In the genomic region with DNA sequence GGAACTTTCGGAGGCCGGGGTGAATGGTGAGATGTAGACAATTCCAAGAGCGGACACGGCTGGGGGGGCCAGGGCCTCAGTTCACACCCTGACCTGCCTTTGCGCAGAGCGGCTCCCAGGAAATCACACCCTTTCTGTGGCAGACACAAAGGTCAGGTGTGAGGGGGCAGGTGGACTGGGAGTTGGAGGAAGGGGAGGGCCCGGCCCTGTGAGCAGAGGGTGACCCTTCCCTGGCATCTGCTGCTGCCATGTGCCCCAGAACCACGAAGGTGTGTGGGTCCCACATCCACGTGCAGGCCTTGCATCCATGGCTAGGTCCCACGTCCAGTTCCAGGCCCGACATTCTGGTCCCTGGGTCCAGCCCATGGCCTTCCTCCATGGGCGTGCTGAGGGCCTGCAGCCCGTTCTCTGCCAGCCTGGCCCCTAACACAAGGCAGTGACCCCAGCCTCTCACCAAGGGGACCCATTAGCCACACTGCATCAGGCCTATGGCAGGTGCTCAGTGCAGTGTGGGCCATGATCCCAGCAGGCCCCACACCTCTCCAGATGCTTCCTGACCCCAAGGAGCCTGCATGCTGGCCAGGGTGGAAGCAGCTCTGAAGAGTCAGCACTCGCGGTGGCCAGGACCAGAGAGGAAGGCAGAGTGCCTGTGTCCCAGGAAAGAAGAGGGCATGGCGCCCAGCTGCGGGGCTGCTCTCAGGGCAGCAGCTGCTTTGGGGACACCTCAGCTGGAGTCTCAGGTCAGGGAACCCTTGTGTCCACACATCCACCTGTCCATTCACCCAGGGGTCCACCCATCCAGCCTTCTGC, we compare ENCODE assay signal across 16 cellular contexts. TPM values are rescaled to one million over a fixed set of nuclear protein-coding genes. Genes with fewer than 3 reads are reported as not detected.
A peak's percentile ranks its signal among the peaks of the same experiment; 100 is the strongest.
DNase-seq lines count a peak whose midpoint lies in the region; ATAC-seq and TF ChIP-seq lines count a peak whose summit lies in the region.
"Had no signal": no experiment of that assay in that cellular context is flagged by ENCODE, and none has a peak within 500 bp of the region (broad histone marks: within the 10 kb centered on the region; RNA-seq: fewer than 3 reads in every experiment).

No MANE protein-coding gene starts in this region.

- H2BK15ac ChIP-seq in IMR-90 (ENCODE audit: low read depth, low read length) (no peak overlapping the region), neuronal stem cell (ENCODE audit: low read length) (peak overlapping the region; percentile 83)

- H3K9me1 ChIP-seq in IMR-90 (ENCODE audit: insufficient read depth, low read length): no peaks in the 10 kb centered on the region

- H3K4me1 ChIP-seq in IMR-90 (ENCODE audit: control insufficient read depth, insufficient read depth, low read length) (no peaks in the 10 kb centered on the region), neuronal stem cell (ENCODE audit: control insufficient read depth in 2 of 2, insufficient read depth in 1 of 2, low read depth in 1 of 2, low read length in 2 of 2) (peaks cover 7 to 18% of the 10 kb centered on the region in 2 donors)

- H2AK5ac ChIP-seq in IMR-90 (ENCODE audit: low read depth, low read length): no peak overlapping the region
- peak overlapping the region; percentile 64 for H2AK5ac ChIP-seq in neuronal stem cell (ENCODE audit: low read depth, low read length)

- no peak overlapping the region for H3K56ac ChIP-seq in IMR-90 (ENCODE audit: extremely low read depth, insufficient read depth, low read length)

- H4K91ac ChIP-seq in IMR-90 (ENCODE audit: insufficient read depth, low read depth, low read length): no peak overlapping the region
- no peak overlapping the region for H4K91ac ChIP-seq in neuronal stem cell (ENCODE audit: low read depth, low read length, poor library complexity)

- 85% methylated on average over 12 of the region's 17 CpGs; no CpG with 5 or more reads in 1 of the 2 experiments for WGBS in IMR-90 (ENCODE audit: extremely low coverage in 2 of 2, insufficient read length in 1 of 2), 2 experiments
- no CpG with 5 or more reads among the region's 17 CpGs for WGBS in neuronal stem cell (ENCODE audit: extremely low coverage in 2 of 2, insufficient read length in 2 of 2, insufficient replicate concordance in 1 of 2), 2 donors

- H3K14ac ChIP-seq in IMR-90 (replicated peaks; ENCODE audit: low read depth, low read length) (no peak overlapping the region), neuronal stem cell (ENCODE audit: low read length) (no peak overlapping the region)

- H3K36me3 Mint-ChIP-seq in central memory CD8-positive, alpha-beta T cell (ENCODE audit: insufficient read depth): peaks cover 4% of the 10 kb centered on the region
- H3K36me3 Mint-ChIP-seq in stimulated activated naive B cell treated with anti-CD40 and anti-IgM and Interleukin-4, amounts not matched to agents 10 μg/mL and 1 μg/mL and 100 μg/mL, for 72 hours: peaks cover 0 to 6% of the 10 kb centered on the region in 2 donors
- H3K36me3 Mint-ChIP-seq: CD4-positive, alpha-beta memory T cell had no signal

- in situ Hi-C loops in IMR-90 (cut with MboI; ENCODE audit: low sequenced_read_pairs): no loop called here

- TF ChIP-seq CTCF in IMR-90 (conservative IDR thresholded peaks at IDR 0.05; ENCODE audit: low read depth, low read length): no peak

- H3K9me3 Mint-ChIP-seq in central memory CD8-positive, alpha-beta T cell: no peaks in the 10 kb centered on the region
- no peaks in the 10 kb centered on the region for H3K9me3 Mint-ChIP-seq in stimulated activated naive B cell treated with anti-CD40 and anti-IgM and Interleukin-4, amounts not matched to agents 10 μg/mL and 1 μg/mL and 100 μg/mL, for 72 hours
- H3K9me3 Mint-ChIP-seq: H9 had no signal

- DNase-seq in IMR-90: no peak
- DNase-seq in central memory CD8-positive, alpha-beta T cell (ENCODE audit: low spot score in 2 of 2): no peak
- no peak for DNase-seq in neuronal stem cell (ENCODE audit: low spot score)
- DNase-seq in stimulated activated naive B cell treated with anti-CD40 and anti-IgM and Interleukin-4, amounts not matched to agents 10 μg/mL and 1 μg/mL and 100 μg/mL, for 72 hours: no peak
- no peak for DNase-seq in NCI-H128 (lab: John Stamatoyannopoulos, UW; ENCODE audit: unreplicated experiment)
- no peak for DNase-seq in NCI-H510A treated with DMSO at 0.1 percent for 48 hours (lab: John Stamatoyannopoulos, UW)
- DNase-seq in inferior parietal cortex (ENCODE audit: extremely low spot score): no peak
- DNase-seq: ACHN; CD4-positive, alpha-beta memory T cell; DMS79 treated with DMSO at 0.1 percent for 48 hours; GF-D8; GOT3; H9; KBM-7 had no signal

- no peak for TF ChIP-seq RAD21 in IMR-90 (IDR thresholded peaks at IDR 0.05; ENCODE audit: low read length)

- H3K4me3 Mint-ChIP-seq in central memory CD8-positive, alpha-beta T cell: no peak overlapping the region
- H3K4me3 Mint-ChIP-seq in stimulated activated naive B cell treated with anti-CD40 and anti-IgM and Interleukin-4, amounts not matched to agents 10 μg/mL and 1 μg/mL and 100 μg/mL, for 72 hours: peak overlapping the region in 1 of 2 donors; percentile 36
- H3K4me3 Mint-ChIP-seq: CD4-positive, alpha-beta memory T cell; H9 had no signal

- POLR2A ChIA-PET in IMR-90 (lab: Charles Lee; ENCODE audit: unreplicated experiment): interaction anchor here (0.5 kb wide), 1 partner anchor 21 kb away, joined by 5 read pairs; no protein-coding TSS in a partner anchor

- no peak for ATAC-seq in IMR-90 (ENCODE audit: low read depth)
- no peak for ATAC-seq in central memory CD8-positive, alpha-beta T cell (replicated peaks; ENCODE audit: extremely low read depth, poor library complexity, severe bottlenecking)
- no peak for ATAC-seq in stimulated activated naive B cell treated with anti-CD40 and anti-IgM and Interleukin-4, amounts not matched to agents 10 μg/mL and 1 μg/mL and 100 μg/mL, for 72 hours (replicated peaks)
- no peak for ATAC-seq in HG02642 (IDR thresholded peaks at IDR 0.05; ENCODE audit: poor library complexity, unreplicated experiment)

- no peak overlapping the region for H3K18ac ChIP-seq in IMR-90 (ENCODE audit: low read depth, low read length)
- peak overlapping the region; percentile 44 for H3K18ac ChIP-seq in neuronal stem cell (ENCODE audit: low read length)

- H2BK20ac ChIP-seq in IMR-90 (ENCODE audit: low read depth, low read length): no peak overlapping the region

- no peak overlapping the region for H2AFZ ChIP-seq in IMR-90 (replicated peaks; ENCODE audit: low read length, poor library complexity)
- no peak overlapping the region for H2AFZ ChIP-seq in neuronal stem cell (ENCODE audit: low read length)

- H4K5ac ChIP-seq in IMR-90 (ENCODE audit: low read depth, low read length): no peak overlapping the region

- H3K23ac ChIP-seq in IMR-90 (ENCODE audit: low read depth, low read length): no peak overlapping the region
- no peak overlapping the region for H3K23ac ChIP-seq in neuronal stem cell (ENCODE audit: low read depth, low read length, poor library complexity)

- H3K9ac ChIP-seq in IMR-90 (ENCODE audit: low read depth, low read length) (no peak overlapping the region), neuronal stem cell (ENCODE audit: low read depth, low read length, poor library complexity) (peak overlapping the region; percentile 51)

- intact Hi-C loops in IMR-90 (cut with micrococcal nuclease): no loop called here

- H3K27ac Mint-ChIP-seq in central memory CD8-positive, alpha-beta T cell (ENCODE audit: low read depth): peak overlapping the region; percentile 32
- peak overlapping the region; percentile 89 for H3K27ac Mint-ChIP-seq in stimulated activated naive B cell treated with anti-CD40 and anti-IgM and Interleukin-4, amounts not matched to agents 10 μg/mL and 1 μg/mL and 100 μg/mL, for 72 hours

- no TSS peak for BruUV-seq in IMR-90 (replicated peaks; lab: Mats Ljungman, UMichigan)

- no peak for TF ChIP-seq POLR2A in IMR-90 (IDR thresholded peaks at IDR 0.05; ENCODE audit: low read depth, low read length)

- no peaks in the 10 kb centered on the region for H4K20me1 ChIP-seq in IMR-90 (ENCODE audit: insufficient read depth, low read length)

- H3K4me3 ChIP-seq in IMR-90 (ENCODE audit: insufficient read depth, low read depth, low read length): no peak overlapping the region
- no peak overlapping the region for H3K4me3 ChIP-seq in neuronal stem cell (ENCODE audit: low read length in 2 of 2)

- peak overlapping the region; percentile 89 for H2BK12ac ChIP-seq in neuronal stem cell (ENCODE audit: low read length)

- H3K4ac ChIP-seq in IMR-90 (ENCODE audit: low read depth, low read length) (no peak overlapping the region), neuronal stem cell (ENCODE audit: low read length) (no peak overlapping the region)

- H3K4me1 Mint-ChIP-seq in central memory CD8-positive, alpha-beta T cell: peaks cover 15% of the 10 kb centered on the region
- peaks cover 11 to 58% of the 10 kb centered on the region in 2 donors for H3K4me1 Mint-ChIP-seq in stimulated activated naive B cell treated with anti-CD40 and anti-IgM and Interleukin-4, amounts not matched to agents 10 μg/mL and 1 μg/mL and 100 μg/mL, for 72 hours

- peak overlapping the region; percentile 45 for H2AK9ac ChIP-seq in IMR-90 (replicated peaks; ENCODE audit: low read depth, low read length, poor library complexity)

- no peak overlapping the region for H3K27ac ChIP-seq in IMR-90 (ENCODE audit: insufficient read depth, low read length)
- H3K27ac ChIP-seq in neuronal stem cell (replicated peaks; ENCODE audit: low read length): no peak overlapping the region
- H3K27ac ChIP-seq: C4-2B had no signal

- H3K9me3 ChIP-seq in IMR-90 (ENCODE audit: control insufficient read depth, insufficient read depth, low read length): no peaks in the 10 kb centered on the region
- H3K9me3 ChIP-seq in neuronal stem cell (replicated peaks in 1 of 2; ENCODE audit: control insufficient read depth in 2 of 2, insufficient read depth in 1 of 2, low read depth in 1 of 2, low read length in 2 of 2): no peaks in the 10 kb centered on the region

- H3K36me3 ChIP-seq in IMR-90 (ENCODE audit: control insufficient read depth, insufficient read depth, low read length) (no peaks in the 10 kb centered on the region), neuronal stem cell (replicated peaks in 1 of 2; ENCODE audit: control insufficient read depth in 2 of 2, insufficient read depth in 2 of 2, low read length in 2 of 2) (no peaks in the 10 kb centered on the region)

- dilution Hi-C loops in IMR-90 (cut with HindIII; ENCODE audit: low sequenced_read_pairs, unreplicated experiment): no loop called here

- no peak overlapping the region for H2BK120ac ChIP-seq in IMR-90 (ENCODE audit: low read depth, low read length)
- no peak overlapping the region for H2BK120ac ChIP-seq in neuronal stem cell (ENCODE audit: low read depth, low read length)

- CTCF ChIA-PET in IMR-90 (lab: Yijun Ruan, JAX): no interaction called here

- H2BK5ac ChIP-seq in IMR-90 (ENCODE audit: low read depth, low read length, poor library complexity, severe bottlenecking) (no peak overlapping the region), neuronal stem cell (ENCODE audit: low read length) (no peak overlapping the region)

- no peaks in the 10 kb centered on the region for H3K27me3 Mint-ChIP-seq in central memory CD8-positive, alpha-beta T cell
- H3K27me3 Mint-ChIP-seq in stimulated activated naive B cell treated with anti-CD40 and anti-IgM and Interleukin-4, amounts not matched to agents 10 μg/mL and 1 μg/mL and 100 μg/mL, for 72 hours: no peaks in the 10 kb centered on the region
- H3K27me3 Mint-ChIP-seq: CD4-positive, alpha-beta memory T cell had no signal

- H3K4me2 ChIP-seq in IMR-90 (ENCODE audit: low read depth, low read length) (no peak overlapping the region), neuronal stem cell (ENCODE audit: insufficient read depth, low read length, poor library complexity, severe bottlenecking) (no peak overlapping the region)

- H4K8ac ChIP-seq in IMR-90 (ENCODE audit: low read depth in 2 of 2, low read length in 2 of 2) (no peak overlapping the region), neuronal stem cell (ENCODE audit: low read depth, low read length) (no peak overlapping the region)

- H3K79me1 ChIP-seq in IMR-90 (ENCODE audit: low read depth in 1 of 2, low read length in 2 of 2) (no peaks in the 10 kb centered on the region), neuronal stem cell (ENCODE audit: low read depth, low read length) (no peaks in the 10 kb centered on the region)

- H3K27me3 ChIP-seq in IMR-90 (ENCODE audit: control insufficient read depth, insufficient read depth, low read length): no peaks in the 10 kb centered on the region
- H3K27me3 ChIP-seq in neuronal stem cell (ENCODE audit: control insufficient read depth in 3 of 3, insufficient read depth in 3 of 3, low read depth in 1 of 3, low read length in 3 of 3): peaks cover 0 to 5% (median 0%) of the 10 kb centered on the region in 3 experiments

RNA-seq across cellular contexts. Expression of gene PIM3, which starts 18.9 kb away (rescaled TPM):
- total RNA-seq in IMR-90 (2012; rRNA removed): 8.6 and 10.3 TPM in 2 replicates
- 24.7 and 28.6 TPM in 2 replicates for polyA plus RNA-seq in IMR-90 (2012; rRNA removed)
- polyA plus RNA-seq in IMR-90 (2012; cell fraction: cytosol; rRNA removed): 31.4 and 45.1 TPM in 2 replicates
- polyA plus RNA-seq in IMR-90 (2012; cell fraction: nucleus; rRNA removed; ENCODE audit: low replicate concordance): 37.2 and 85.2 TPM in 2 replicates
- polyA plus RNA-seq in neuronal stem cell (2013, experiment 1 of 2): 38.0 TPM
- 37.0 TPM for polyA plus RNA-seq in neuronal stem cell (2013, experiment 2 of 2)

RNA-seq across cellular contexts. Expression of gene CRELD2, which starts 23.3 kb away (rescaled TPM):
- 36.1 and 36.2 TPM in 2 replicates for total RNA-seq in IMR-90 (2012; rRNA removed)
- polyA plus RNA-seq in IMR-90 (2012; rRNA removed): 70.7 and 82.0 TPM in 2 replicates
- 110 and 153 TPM in 2 replicates for polyA plus RNA-seq in IMR-90 (2012; cell fraction: cytosol; rRNA removed)
- polyA plus RNA-seq in IMR-90 (2012; cell fraction: nucleus; rRNA removed; ENCODE audit: low replicate concordance): 79.2 and 119 TPM in 2 replicates
- polyA plus RNA-seq in neuronal stem cell (2013, experiment 1 of 2): 12.6 TPM
- 12.2 TPM for polyA plus RNA-seq in neuronal stem cell (2013, experiment 2 of 2)

RNA-seq across cellular contexts. Expression of gene ALG12, which starts 23.5 kb away (rescaled TPM):
- total RNA-seq in IMR-90 (2012; rRNA removed): 5.6 and 7.2 TPM in 2 replicates
- polyA plus RNA-seq in IMR-90 (2012; rRNA removed): 10.9 and 11.2 TPM in 2 replicates
- 18.8 and 22.7 TPM in 2 replicates for polyA plus RNA-seq in IMR-90 (2012; cell fraction: cytosol; rRNA removed)
- 13.5 and 24.8 TPM in 2 replicates for polyA plus RNA-seq in IMR-90 (2012; cell fraction: nucleus; rRNA removed; ENCODE audit: low replicate concordance)
- polyA plus RNA-seq in neuronal stem cell (2013, experiment 1 of 2): 9.3 TPM
- 9.1 TPM for polyA plus RNA-seq in neuronal stem cell (2013, experiment 2 of 2)
